ENCODE assay signal across 8 cellular contexts in genomic region chr9:694499-695154, GRCh38.
DNase-seq lines count a peak whose midpoint lies in the region; FAIRE-seq and TF ChIP-seq lines count a peak whose summit lies in the region.

No MANE protein-coding gene starts in this region.

- intact Hi-C loops in CD4-positive, alpha-beta memory T cell (cut with micrococcal nuclease) = no loop called here

- H3K9ac ChIP-seq in mesenchymal stem cell (ENCODE audit: low read length) = peak overlapping the region; percentile 84

- POLR2A ChIA-PET in CD4-positive, alpha-beta memory T cell (lab: Charles Lee; ENCODE audit: partially characterized antibody) = no interaction called here

- CTCF ChIA-PET in CD4-positive, alpha-beta memory T cell (lab: Charles Lee; ENCODE audit: partially characterized antibody) = no interaction called here

- no peak overlapping the region for H3K4me3 Mint-ChIP-seq in CD4-positive, alpha-beta memory T cell

- H2BK120ac ChIP-seq in mesenchymal stem cell (ENCODE audit: low read depth, low read length) = peak overlapping the region; percentile 45

- H3K9me3 Mint-ChIP-seq in CD4-positive, alpha-beta memory T cell = peaks cover 0 to 1% (median 0%) of the 10 kb centered on the region in 8 donors

- H2AK5ac ChIP-seq in mesenchymal stem cell (ENCODE audit: low read length, severe bottlenecking) = peak overlapping the region; percentile 26

- peak overlapping the region; percentile 26 for H3K4me2 ChIP-seq in mesenchymal stem cell (ENCODE audit: low read length, poor library complexity, severe bottlenecking)

- H3K18ac ChIP-seq in mesenchymal stem cell (ENCODE audit: low read depth in 1 of 2, low read length in 2 of 2) = peak overlapping the region; percentile 47 to 81

- H3K36me3 ChIP-seq in mesenchymal stem cell (ENCODE audit: control insufficient read depth in 1 of 2, insufficient read depth in 2 of 2, low read depth in 1 of 2, low read length in 2 of 2) = peaks cover 0 to 9% of the 10 kb centered on the region in 2 experiments
- no peaks in the 10 kb centered on the region for H3K36me3 ChIP-seq in CD4-positive, alpha-beta memory T cell (ENCODE audit: insufficient read depth, low read length)

- no peak for FAIRE-seq in GM12891 (lab: Jason Lieb, UNC)

- H3K27ac ChIP-seq in mesenchymal stem cell (ENCODE audit: low read length, poor library complexity, severe bottlenecking) (peak overlapping the region; percentile 93), temporal lobe (ENCODE audit: low read depth, low read length) (peak overlapping the region; percentile 96)
- no peak overlapping the region for H3K27ac ChIP-seq in CD4-positive, alpha-beta memory T cell (ENCODE audit: low read depth, low read length)

- peak overlapping the region; percentile 86 for H4K8ac ChIP-seq in mesenchymal stem cell (ENCODE audit: low read length)

- H2BK12ac ChIP-seq in mesenchymal stem cell (ENCODE audit: low read length in 2 of 2) = peak overlapping the region; percentile 80 to 99

- H2BK15ac ChIP-seq in mesenchymal stem cell (ENCODE audit: low read depth, poor library complexity, severe bottlenecking) = no peak overlapping the region

- H3K4me1 ChIP-seq in mesenchymal stem cell (ENCODE audit: control insufficient read depth, insufficient read depth, low read depth, low read length) = peaks cover 17% of the 10 kb centered on the region
- H3K4me1 ChIP-seq in CD4-positive, alpha-beta memory T cell (ENCODE audit: insufficient read depth, low read length) = no peaks in the 10 kb centered on the region

- no peaks in the 10 kb centered on the region for H3K27me3 ChIP-seq in mesenchymal stem cell (ENCODE audit: control insufficient read depth in 1 of 2, insufficient read depth in 1 of 2, low read length in 2 of 2)
- H3K27me3 ChIP-seq in CD4-positive, alpha-beta memory T cell (ENCODE audit: insufficient read depth, low read length) = no peaks in the 10 kb centered on the region

- DNase-seq in NCI-H226 (peak; percentile 87), dermis microvascular lymphatic vessel endothelial cell (ENCODE audit: low read depth in 2 of 2) (peak; percentile 72 to 97), mesenchymal stem cell (peak; percentile 88), OCI-M1 (lab: John Stamatoyannopoulos, UW) (no peak), GM12891 (ENCODE audit: insufficient read length, low spot score) (no peak), NCI-H1436 (lab: John Stamatoyannopoulos, UW) (no peak)
- DNase-seq in CD4-positive, alpha-beta memory T cell = no peak

- no peaks in the 10 kb centered on the region for H3K36me3 Mint-ChIP-seq in CD4-positive, alpha-beta memory T cell

- TF ChIP-seq POLR2A in GM12891 (IDR thresholded peaks at IDR 0.05; ENCODE audit: low read depth, low read length) = no peak

- H3K4me1 Mint-ChIP-seq in CD4-positive, alpha-beta memory T cell = peaks cover 0 to 2% (median under 1%) of the 10 kb centered on the region in 4 donors

- H3K14ac ChIP-seq in mesenchymal stem cell (ENCODE audit: low read length in 2 of 2) = peak overlapping the region in 1 of 2 experiments; percentile 85

- no peak overlapping the region for H3K27ac Mint-ChIP-seq in CD4-positive, alpha-beta memory T cell

- peak overlapping the region; percentile 75 for H4K91ac ChIP-seq in mesenchymal stem cell (ENCODE audit: low read length)

- H3K79me1 ChIP-seq in mesenchymal stem cell (replicated peaks; ENCODE audit: low read length, poor library complexity, severe bottlenecking) = peaks cover 3% of the 10 kb centered on the region

- peak overlapping the region; percentile 83 for H3K4ac ChIP-seq in mesenchymal stem cell (ENCODE audit: low read depth in 1 of 2, low read length in 2 of 2)

- H2AFZ ChIP-seq in mesenchymal stem cell (ENCODE audit: low read depth, low read length) = peak overlapping the region; percentile 10

- H3K27me3 Mint-ChIP-seq in CD4-positive, alpha-beta memory T cell = peaks cover 2 to 8% of the 10 kb centered on the region in 2 donors

- WGBS in mesenchymal stem cell = 49% methylated on average over 8 of the region's 8 CpGs

- peak overlapping the region in 1 of 2 experiments; percentile 34 for H3K23ac ChIP-seq in mesenchymal stem cell (ENCODE audit: low read length in 2 of 2)

- H3K9me3 ChIP-seq in mesenchymal stem cell (ENCODE audit: control insufficient read depth, low read length) = no peaks in the 10 kb centered on the region
- H3K9me3 ChIP-seq in CD4-positive, alpha-beta memory T cell (ENCODE audit: control insufficient read depth in 1 of 2, low read length in 2 of 2) = no peaks in the 10 kb centered on the region

- H2BK5ac ChIP-seq in mesenchymal stem cell (ENCODE audit: low read depth, low read length, poor library complexity, severe bottlenecking) = peak overlapping the region; percentile 61

- peak overlapping the region in 1 of 2 experiments; percentile 72 for H3K4me3 ChIP-seq in mesenchymal stem cell (ENCODE audit: insufficient read depth in 1 of 2, low read depth in 1 of 2, low read length in 2 of 2)
- H3K4me3 ChIP-seq in CD4-positive, alpha-beta memory T cell (ENCODE audit: low read length in 2 of 2) = no peak overlapping the region

TF ChIP-seq in GM12891, 5 proteins besides CTCF, POLR2A, EP300 and RAD21:
- TF ChIP-seq SPI1 (IDR thresholded peaks at IDR 0.05; ENCODE audit: low read depth, low read length) (no peak), POU2F2 (IDR thresholded peaks at IDR 0.05; ENCODE audit: low read depth, low read length) (no peak), PAX5 (IDR thresholded peaks at IDR 0.05; ENCODE audit: insufficient read depth, low read length, severe bottlenecking) (no peak), POLR2AphosphoS5 (IDR thresholded peaks at IDR 0.05; ENCODE audit: low read depth, low read length) (no peak), TAF1 (IDR thresholded peaks at IDR 0.05; ENCODE audit: low read depth, low read length) (no peak)

Comparison
In these comparisons a context has a peak if more than half of its experiments do, and no peak if none do; other contexts are left out.
1. DNase-seq: peak in NCI-H226 (single experiment), dermis microvascular lymphatic vessel endothelial cell (2 of 2) and mesenchymal stem cell (single experiment); none in OCI-M1 (single experiment), CD4-positive, alpha-beta memory T cell (0 of 5), GM12891 (single experiment) and NCI-H1436 (single experiment).